20 cellular contexts compared by ENCODE assay signal in the genomic region with DNA sequence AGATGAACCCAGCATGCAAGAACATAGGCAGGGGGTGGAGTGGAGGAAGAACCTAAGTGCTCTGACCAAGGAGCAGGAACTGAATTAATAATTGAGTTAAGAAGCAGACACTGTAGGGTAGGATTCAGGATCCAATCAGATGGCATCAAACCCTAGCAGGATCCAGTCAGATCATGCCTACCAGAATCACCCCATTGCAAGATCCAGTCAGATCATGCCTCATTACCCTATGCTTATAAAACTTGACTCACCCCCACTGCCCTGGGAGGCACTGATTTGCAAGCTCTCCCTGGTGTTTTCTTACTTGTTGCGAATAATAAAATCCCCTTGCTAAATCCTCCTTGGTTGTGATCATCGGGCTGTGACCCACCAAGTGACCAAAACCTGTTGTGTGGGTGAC. TPM values are rescaled to one million over a fixed set of nuclear protein-coding genes. Genes with fewer than 3 reads are reported as not detected.
"Had no signal": no experiment of that assay in that cellular context is flagged by ENCODE, and none has a peak within 500 bp of the region (broad histone marks: within the 10 kb centered on the region; RNA-seq: fewer than 3 reads in every experiment).

No MANE protein-coding gene starts in this region.

- FAIRE-seq: pancreas had no signal

- H3K9me3 ChIP-seq: colonic mucosa, gastrocnemius medialis, neutrophil, pancreas, testis, upper lobe of left lung had no signal

- DNase-seq: activated CD4-positive, alpha-beta T cell treated with anti-CD3 and anti-CD28 coated beads for 1 hour; activated effector memory CD4-positive, alpha-beta T cell treated with anti-CD3 and anti-CD28 coated beads, Interleukin-2, amount 50 U/mL, for 16 hours; activated naive CD4-positive, alpha-beta T cell treated with anti-CD3 and anti-CD28 coated beads, Interleukin-2, amount 50 U/mL, for 16 hours; activated T-cell treated with anti-CD3 and anti-CD28 coated beads, Interleukin-2, amount 50 U/mL, for 72 hours; aorta; brain microvascular endothelial cell; colonic mucosa; endodermal cell; gastrocnemius medialis; heart right ventricle; immature natural killer cell; natural killer cell; pancreas; stimulated activated CD4-positive, alpha-beta T cell treated with anti-CD3 and anti-CD28 coated beads, Interleukin-4, amount 100 ng/mL, for 4 hours; T-helper 1 cell; T1000; testis; upper lobe of left lung had no signal

- H3K36me3 ChIP-seq: brain microvascular endothelial cell, colonic mucosa, gastrocnemius medialis, heart right ventricle, neutrophil, pancreas, upper lobe of left lung had no signal

- H3K4me3 ChIP-seq: colonic mucosa, gastrocnemius medialis, heart right ventricle, pancreas, testis, upper lobe of left lung had no signal

- H3K4me1 ChIP-seq: colonic mucosa, gastrocnemius medialis, heart right ventricle, pancreas, testis, upper lobe of left lung had no signal

- H3K27me3 ChIP-seq: brain microvascular endothelial cell, colonic mucosa, gastrocnemius medialis, heart right ventricle, neutrophil, pancreas, testis, upper lobe of left lung had no signal

RNA-seq across cellular contexts. Expression of a gene that starts 19.7 kb away (rescaled TPM):
- total RNA-seq: activated CD8-positive, alpha-beta memory T cell treated with anti-CD3 and anti-CD28 coated beads for 36 hours had no signal
